Comparison of ENCODE assay signal across 8 cellular contexts in the genomic region with DNA sequence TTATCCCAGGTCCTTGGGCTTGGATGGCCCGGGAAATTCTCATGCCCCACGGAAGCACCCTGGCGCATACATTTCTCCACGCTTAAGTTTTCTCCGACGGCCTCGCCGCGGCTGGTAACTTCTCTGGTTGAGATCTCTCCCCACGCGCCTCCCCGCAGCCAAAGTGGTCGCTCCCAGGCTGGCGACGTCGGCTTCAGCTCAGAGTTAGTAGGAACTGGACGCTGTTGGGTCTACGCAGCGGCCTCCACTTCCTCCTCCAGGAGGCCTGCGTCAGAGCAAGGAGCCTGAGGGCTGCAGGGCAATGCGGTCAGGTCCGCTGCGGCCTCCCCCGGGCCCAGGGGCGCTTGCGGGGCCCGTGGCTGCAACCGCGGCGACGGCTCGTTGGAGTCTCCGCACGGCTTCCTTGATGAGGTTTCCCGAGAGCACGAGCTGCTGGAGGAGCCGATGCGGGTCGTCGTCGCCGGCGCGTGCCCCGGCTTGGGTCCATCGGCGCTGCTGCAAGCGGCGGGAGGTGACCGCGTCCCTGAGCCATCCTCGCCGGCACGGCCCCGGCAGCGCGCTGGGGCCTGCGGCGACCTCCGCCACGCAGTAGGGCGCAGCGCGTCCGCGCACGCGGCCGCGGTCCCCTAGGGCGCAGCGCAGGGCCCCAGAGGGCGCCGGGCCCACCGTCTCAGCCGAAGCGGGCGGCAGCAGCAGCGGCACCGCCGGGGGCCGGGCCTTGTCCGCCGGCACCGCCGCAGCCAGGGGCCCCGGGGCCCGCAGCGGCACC. TPM values are rescaled to one million over a fixed set of nuclear protein-coding genes. Genes with fewer than 3 reads are reported as not detected.
A peak's percentile ranks its signal among the peaks of the same experiment; 100 is the strongest.
DNase-seq lines count a peak whose midpoint lies in the region; ATAC-seq and TF ChIP-seq lines count a peak whose summit lies in the region.

No MANE protein-coding gene starts in this region.

- H3K9me3 ChIP-seq in lower lobe of right lung, result no peaks in the 10 kb centered on the region

- H3K4me3 ChIP-seq in dorsolateral prefrontal cortex, result peak overlapping the region; percentile 51 to 93 (median 80)
- H3K4me3 ChIP-seq in lower lobe of right lung, result peak overlapping the region; percentile 88

- TF ChIP-seq CTCF in dorsolateral prefrontal cortex (IDR thresholded peaks at IDR 0.05 in 54 of 56, conservative IDR thresholded peaks at IDR 0.05 in 2 of 56; ENCODE audit: low read depth in 1 of 56, partially characterized antibody in 56 of 56) (no peak), lower lobe of right lung (IDR thresholded peaks at IDR 0.05) (no peak)

- H3K27ac ChIP-seq in dorsolateral prefrontal cortex (peak overlapping the region in 54 of 59 donors; percentile 23 to 98 (median 92)), lower lobe of right lung (peak overlapping the region; percentile 97)

- no peaks in the 10 kb centered on the region for H3K27me3 ChIP-seq in dorsolateral prefrontal cortex
- no peaks in the 10 kb centered on the region for H3K27me3 ChIP-seq in lower lobe of right lung (ENCODE audit: low read depth)

- peaks cover 11% of the 10 kb centered on the region for H3K36me3 ChIP-seq in lower lobe of right lung

- DNase-seq in CD1c-positive myeloid dendritic cell (ENCODE audit: extremely low spot score), result peak; percentile 91
- peak; percentile 5 for DNase-seq in T-helper 9 cell
- peak in 5 of 10 donors; percentile 19 to 59 (median 41) for DNase-seq in dorsolateral prefrontal cortex
- DNase-seq in lower lobe of right lung, result peak; percentile 86
- DNase-seq in stimulated activated naive CD8-positive, alpha-beta T cell treated with anti-CD3 and anti-CD28 coated beads, Interleukin-15, Interleukin-2, amounts not matched to agents 100 U/mL and 50 U/mL, for 24 hours, result peak; percentile 49
- no peak for DNase-seq in central memory CD4-positive, alpha-beta T cell

- ATAC-seq in GM19438 (IDR thresholded peaks at IDR 0.05; ENCODE audit: low read depth, unreplicated experiment) (peak; percentile 19), HG03520 (IDR thresholded peaks at IDR 0.05; ENCODE audit: unreplicated experiment) (peak; percentile 21), lower lobe of right lung (peak; percentile 33 to 59)
- ATAC-seq in stimulated activated naive CD8-positive, alpha-beta T cell treated with anti-CD3 and anti-CD28 coated beads, Interleukin-15, Interleukin-2, amounts not matched to agents 100 U/mL and 50 U/mL, for 24 hours, result peak; percentile 49

- intact Hi-C loops in dorsolateral prefrontal cortex (cut with DNase I), result loop anchor here (1.0 to 10.0 kb wide), 5 partner anchors 14 to 749 kb away; a partner anchor contains a TSS
- intact Hi-C loops in lower lobe of right lung (cut with DNase I), result no loop called here

- peaks cover 57% of the 10 kb centered on the region for H3K4me1 ChIP-seq in lower lobe of right lung

RNA-seq across cellular contexts. Expression of a gene that starts 0.7 kb away (rescaled TPM):
- total RNA-seq in dorsolateral prefrontal cortex (10 to 100 TPM in 38 of 120 experiments, 1 to 10 TPM in 82; 3.9 to 17.4 (median 9.0) TPM), lower lobe of right lung (27.5 TPM)

RNA-seq across cellular contexts. Expression of a gene that starts 14.7 kb away (rescaled TPM):
- total RNA-seq in dorsolateral prefrontal cortex (10 to 100 TPM in 1 of 120 experiments, 1 to 10 TPM in 119; 3.9 to 10.3 (median 6.2) TPM), lower lobe of right lung (15.1 TPM)

RNA-seq across cellular contexts. Expression of a gene that starts 41.3 kb away (rescaled TPM):
- total RNA-seq in dorsolateral prefrontal cortex, result 10 to 100 TPM in 40 of 120 experiments, 1 to 10 TPM in 80; 3.1 to 20.2 (median 8.4) TPM
- 15.4 TPM for total RNA-seq in lower lobe of right lung
